In genomic region chr6:33312361-33313104, GRCh38 we compare ENCODE assay signal across 8 cellular contexts. TPM values are rescaled to one million over a fixed set of nuclear protein-coding genes. Genes with fewer than 3 reads are reported as not detected.
A peak's percentile ranks its signal among the peaks of the same experiment; 100 is the strongest.
DNase-seq lines count a peak whose midpoint lies in the region; ATAC-seq and TF ChIP-seq lines count a peak whose summit lies in the region.

No MANE protein-coding gene starts in this region.

- H3K9me3 ChIP-seq in CD4-positive, alpha-beta T cell (ENCODE audit: control insufficient read depth, low read length), result no peaks in the 10 kb centered on the region
- H3K9me3 ChIP-seq in HCT116 (ENCODE audit: control insufficient read depth in 1 of 2, insufficient read depth in 1 of 2, low read depth in 1 of 2, low read length in 2 of 2), result no peaks in the 10 kb centered on the region

- peak overlapping the region; percentile 92 for H3K9ac ChIP-seq in HCT116 (ENCODE audit: low read length)

- intact Hi-C loops in CD4-positive, alpha-beta T cell (cut with DNase I, micrococcal nuclease), result loop anchor here (1.0 to 5.0 kb wide), 5 partner anchors 13 to 105 kb away; partner anchors contain the start of genes B3GALT4 (in 1 of the 2), CUTA (in 1 of the 2), RPS18 (in 1 of the 2) and VPS52 (in 1 of the 2)
- intact Hi-C loops in HCT116 (cut with micrococcal nuclease), result no loop called here

- no peak overlapping the region for H2AFZ ChIP-seq in HCT116 (ENCODE audit: low read depth, low read length, poor library complexity, severe bottlenecking)

- no peaks in the 10 kb centered on the region for H3K9me3 Mint-ChIP-seq in CD4-positive, alpha-beta T cell

- H3K27me3 ChIP-seq in CD4-positive, alpha-beta T cell (ENCODE audit: control insufficient read depth, insufficient read depth, low read length), result no peaks in the 10 kb centered on the region
- no peaks in the 10 kb centered on the region for H3K27me3 ChIP-seq in HCT116 (ENCODE audit: insufficient read depth, low read length)
- H3K27me3 ChIP-seq in kidney epithelial cell (ENCODE audit: control insufficient read depth, insufficient read depth, low read length), result no peaks in the 10 kb centered on the region

- H3K4me3 ChIP-seq in HCT116 (replicated peaks in 1 of 2; ENCODE audit: low read depth in 1 of 2, low read length in 2 of 2), result peak overlapping the region; percentile 78 to 91
- peak overlapping the region; percentile 97 for H3K4me3 ChIP-seq in kidney epithelial cell (ENCODE audit: low read depth, low read length)

- no peaks in the 10 kb centered on the region for H3K27me3 Mint-ChIP-seq in CD4-positive, alpha-beta T cell

- POLR2A ChIA-PET in CD4-positive, alpha-beta T cell (lab: Charles Lee), result interaction anchor here (0.6 to 4.9 kb wide), 10 partner anchors 9 to 341 kb away, joined by 3 to 84 read pairs (median 8); partner anchors contain the start of genes B3GALT4, PFDN6, RGL2 and RPS18
- POLR2A ChIA-PET in HCT116 (lab: Charles Lee), result no interaction called here

- H3K27ac ChIP-seq in CD4-positive, alpha-beta T cell (ENCODE audit: low read depth, low read length), result peak overlapping the region; percentile 98
- peak overlapping the region; percentile 89 for H3K27ac ChIP-seq in HCT116 (ENCODE audit: low read depth, low read length)

- DNase-seq in CD4-positive, alpha-beta T cell, result peak; percentile 75 to 92 (median 80)
- peak; percentile 59 for DNase-seq in HCT116 (ENCODE audit: low read depth, low spot score)
- DNase-seq in NCI-H2171 (lab: John Stamatoyannopoulos, UW), result peak; percentile 89
- peak; percentile 83 for DNase-seq in central memory CD4-positive, alpha-beta T cell
- no peak for DNase-seq in kidney epithelial cell (ENCODE audit: low read depth)
- peak; percentile 89 for DNase-seq in stimulated activated CD4-positive, alpha-beta T cell treated with anti-CD3 and anti-CD28 coated beads, Interleukin-15, amount 100 ng/mL, for 24 hours

- no TSS peak for BruUV-seq in HCT116 (replicated peaks; lab: Mats Ljungman, UMichigan)

- peaks cover 27 to 35% of the 10 kb centered on the region in 2 experiments for H3K4me1 ChIP-seq in HCT116 (ENCODE audit: control insufficient read depth in 1 of 2, insufficient read depth in 2 of 2, low read length in 2 of 2)

- peaks cover 29% of the 10 kb centered on the region for H3K79me2 ChIP-seq in HCT116 (ENCODE audit: insufficient read depth, low read length)

- RAD21 ChIA-PET in HCT116 (lab: Charles Lee; ENCODE audit: low non-redundant PET in 1 of 2, low total read pairs in 2 of 2, uncharacterized antibody in 2 of 2, unreplicated experiment in 2 of 2), result no interaction called here

- CTCF ChIA-PET in CD4-positive, alpha-beta T cell (lab: Charles Lee), result interaction anchor here (0.8 to 3.0 kb wide), 9 partner anchors 12 to 79 kb away, joined by 3 to 32 read pairs (median 3); partner anchors contain the start of genes KIFC1 and RGL2
- CTCF ChIA-PET in HCT116 (lab: Charles Lee), result interaction anchor here (1.0 kb wide), 1 partner anchor 13 kb away, joined by 3 read pairs; the partner anchor contains the start of gene RGL2

- H3K4me1 Mint-ChIP-seq in CD4-positive, alpha-beta T cell (ENCODE audit: low read depth), result peaks cover 63% of the 10 kb centered on the region

- H3K4me2 ChIP-seq in HCT116 (ENCODE audit: low read length), result peak overlapping the region; percentile 95

- H3K27ac Mint-ChIP-seq in CD4-positive, alpha-beta T cell, result peak overlapping the region; percentile 94

- peaks cover 63% of the 10 kb centered on the region for H3K36me3 Mint-ChIP-seq in CD4-positive, alpha-beta T cell (ENCODE audit: low read depth)

- TF ChIP-seq RAD21 in HCT116 (IDR thresholded peaks at IDR 0.05; ENCODE audit: low read depth), result no peak

- ATAC-seq in CD4-positive, alpha-beta T cell (ENCODE audit: poor library complexity), result peak; percentile 60
- ATAC-seq in HCT116 (peak; percentile 47), HG03469 (IDR thresholded peaks at IDR 0.05; ENCODE audit: unreplicated experiment) (no peak)
- peak; percentile 37 to 44 for ATAC-seq in activated CD4-positive, CD25-positive, alpha-beta regulatory T cell treated with anti-CD3 and anti-CD28 coated beads, Interleukin-2, amount 50 U/mL, for 24 hours

- no peaks in the 10 kb centered on the region for H4K20me1 ChIP-seq in HCT116 (ENCODE audit: insufficient read depth)

- H3K36me3 ChIP-seq in HCT116 (ENCODE audit: control insufficient read depth in 1 of 2, insufficient read depth in 2 of 2, low read length in 2 of 2) (peaks cover 0 to 3% of the 10 kb centered on the region in 2 experiments; a peak in 1 of 4 replicates), kidney epithelial cell (ENCODE audit: control insufficient read depth, insufficient read depth, low read length) (no peaks in the 10 kb centered on the region)

- TF ChIP-seq POLR2A in HCT116 (IDR thresholded peaks at IDR 0.05; ENCODE audit: borderline replicate concordance, extremely low read depth, insufficient read depth, insufficient read length), result no peak

- TF ChIP-seq CTCF in CD4-positive, alpha-beta T cell (IDR thresholded peaks at IDR 0.05), result no peak
- TF ChIP-seq CTCF in HCT116 (IDR thresholded peaks at IDR 0.05 in 2 of 3, conservative IDR thresholded peaks at IDR 0.05 in 1 of 3; ENCODE audit: borderline replicate concordance in 1 of 3, insufficient read depth in 1 of 3, low read depth in 2 of 3, low read length in 2 of 3) (no peak), kidney epithelial cell (IDR thresholded peaks at IDR 0.05; ENCODE audit: insufficient read depth, low read length, poor library complexity, severe bottlenecking) (no peak)

- H3K4me3 Mint-ChIP-seq in CD4-positive, alpha-beta T cell, result peak overlapping the region; percentile 97

- no peaks in the 10 kb centered on the region for H3K9me2 ChIP-seq in HCT116 (ENCODE audit: insufficient read depth)

TF ChIP-seq in HCT116, 20 proteins besides CTCF, POLR2A, EP300 and RAD21:
- TF ChIP-seq SIN3A (IDR thresholded peaks at IDR 0.05; ENCODE audit: low read depth) (no peak), SP1 (IDR thresholded peaks at IDR 0.05; ENCODE audit: low read depth) (no peak), EZH2 (IDR thresholded peaks at IDR 0.05) (no peak), ZBTB33 (IDR thresholded peaks at IDR 0.05; ENCODE audit: extremely low read depth, insufficient replicate concordance, low read length) (no peak), SRF (IDR thresholded peaks at IDR 0.05; ENCODE audit: low read depth) (no peak), YY1 (IDR thresholded peaks at IDR 0.05; ENCODE audit: extremely low read depth, insufficient replicate concordance, low read depth, low read length) (no peak), TCF7L2 (IDR thresholded peaks at IDR 0.05; ENCODE audit: borderline replicate concordance, extremely low read depth, insufficient read depth, insufficient read length) (no peak)
- TF ChIP-seq, protein P1, sequence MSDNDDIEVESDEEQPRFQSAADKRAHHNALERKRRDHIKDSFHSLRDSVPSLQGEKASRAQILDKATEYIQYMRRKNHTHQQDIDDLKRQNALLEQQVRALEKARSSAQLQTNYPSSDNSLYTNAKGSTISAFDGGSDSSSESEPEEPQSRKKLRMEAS (IDR thresholded peaks at IDR 0.05), result no peak

RNA-seq across cellular contexts. Expression of gene TAPBP, which starts 1.3 kb away (rescaled TPM):
- total RNA-seq in CD4-positive, alpha-beta T cell, result 100 to 1,000 TPM; 203 to 206 TPM
- total RNA-seq in HCT116 (2021; ENCODE audit: unreplicated experiment) (80.1 TPM), kidney epithelial cell (214 and 300 TPM in 2 replicates)
- polyA plus RNA-seq in HCT116 (2012), result 37.1 and 38.1 TPM in 2 replicates

RNA-seq across cellular contexts. Expression of gene ZBTB22, which starts 5.0 kb away (rescaled TPM):
- 10 to 100 TPM; 11.6 to 13.6 TPM for total RNA-seq in CD4-positive, alpha-beta T cell
- total RNA-seq in HCT116 (2021; ENCODE audit: unreplicated experiment) (11.7 TPM), kidney epithelial cell (17.5 and 18.4 TPM in 2 replicates)
- 15.6 and 18.7 TPM in 2 replicates for polyA plus RNA-seq in HCT116 (2012)

RNA-seq across cellular contexts. Expression of gene DAXX, which starts 10.2 kb away (rescaled TPM):
- 10 to 100 TPM; 24.2 to 24.7 TPM for total RNA-seq in CD4-positive, alpha-beta T cell
- 64.9 TPM for total RNA-seq in HCT116 (2021; ENCODE audit: unreplicated experiment)
- 45.6 and 54.5 TPM in 2 replicates for polyA plus RNA-seq in HCT116 (2012)
- total RNA-seq in kidney epithelial cell, result 44.4 and 53.7 TPM in 2 replicates

RNA-seq across cellular contexts. Expression of gene RGL2, which starts 13.8 kb away (rescaled TPM):
- 10 to 100 TPM; 39.2 to 39.4 TPM for total RNA-seq in CD4-positive, alpha-beta T cell
- total RNA-seq in HCT116 (2021; ENCODE audit: unreplicated experiment) (53.4 TPM), kidney epithelial cell (42.3 and 45.5 TPM in 2 replicates)
- 45.4 and 48.4 TPM in 2 replicates for polyA plus RNA-seq in HCT116 (2012)

RNA-seq across cellular contexts. Expression of gene PFDN6, which starts 23.1 kb away (rescaled TPM):
- 10 to 100 TPM in 1 of 2 experiments, 1 to 10 TPM in 1; 9.7 to 11.7 TPM for total RNA-seq in CD4-positive, alpha-beta T cell
- total RNA-seq in HCT116 (2021; ENCODE audit: unreplicated experiment), result 90.5 TPM
- 60.4 and 84.0 TPM in 2 replicates for polyA plus RNA-seq in HCT116 (2012)
- total RNA-seq in kidney epithelial cell, result 42.9 and 51.4 TPM in 2 replicates
